In genomic region chr4:73653695-73654106, GRCh38 we compare ENCODE assay signal across 7 cellular contexts. TPM values are rescaled to one million over a fixed set of nuclear protein-coding genes. Genes with fewer than 3 reads are reported as not detected.
DNase-seq lines count a peak whose midpoint lies in the region; ATAC-seq, FAIRE-seq and TF ChIP-seq lines count a peak whose summit lies in the region.

No MANE protein-coding gene starts in this region.

- no peak overlapping the region for H3K9ac ChIP-seq in GM12878 (ENCODE audit: control insufficient read depth, insufficient read depth, low read length)
- H3K9ac ChIP-seq in kidney (ENCODE audit: low read length in 2 of 2), result no peak overlapping the region

- POLR2A ChIA-PET in GM12878 (lab: Charles Lee), result interaction anchor here (1.2 kb wide), 1 partner anchor 78 kb away, joined by 3 read pairs; no protein-coding TSS in a partner anchor

- H3K79me2 ChIP-seq in GM12878 (ENCODE audit: control insufficient read depth, insufficient read depth, low read length), result no peaks in the 10 kb centered on the region

- in situ Hi-C loops in GM12878 (cut with MboI) (loop anchor here (5.0 to 10.0 kb wide), 3 partner anchors 36 to 339 kb away; no protein-coding TSS in a partner anchor), transverse colon (cut with MboI; ENCODE audit: low pct_ligation_motif_present in 1 of 4, low pct_unique_long_range_greater_than_20kb in 1 of 4, low sequenced_read_pairs in 3 of 4) (loop anchor here in 3 of 4 donors (10.0 to 25.0 kb wide), 3 partner anchors 79 to 341 kb away; no protein-coding TSS in a partner anchor)

- H3K4me3 ChIP-seq in GM12878 (no peak overlapping the region), kidney (ENCODE audit: low read length in 2 of 2) (no peak overlapping the region), transverse colon (no peak overlapping the region)

- peak; percentile 90 for TF ChIP-seq RAD21 in GM12878 (IDR thresholded peaks at IDR 0.05; ENCODE audit: insufficient read depth, low read depth, low read length)

- TF ChIP-seq CTCF in GM12878 (IDR thresholded peaks at IDR 0.05 in 2 of 3, conservative IDR thresholded peaks at IDR 0.05 in 1 of 3; ENCODE audit: control insufficient read depth in 2 of 3, extremely low read depth in 1 of 3, insufficient read depth in 1 of 3, low read depth in 3 of 3, low read length in 3 of 3) (peak; percentile 45 to 62 (median 45); a peak in 4 of 6 replicates), kidney (IDR thresholded peaks at IDR 0.05; ENCODE audit: borderline replicate concordance, extremely low read depth, insufficient read depth) (peak; percentile 60), transverse colon (IDR thresholded peaks at IDR 0.05) (peak; percentile 53 to 80 (median 63))

- DNase-seq in EL (peak; percentile 58), NCI-H510A treated with DMSO at 0.1 percent for 48 hours (lab: John Stamatoyannopoulos, UW) (peak; percentile 94), GM12878 (ENCODE audit: low read depth, low spot score) (peak; percentile 43), kidney (no peak), transverse colon (peak; percentile 33)

- H3K4me2 ChIP-seq in GM12878 (ENCODE audit: control insufficient read depth, insufficient read depth), result no peak overlapping the region

- H4K20me1 ChIP-seq in GM12878 (ENCODE audit: control insufficient read depth, insufficient read depth), result no peaks in the 10 kb centered on the region

- H3K27me3 ChIP-seq in GM12878 (replicated peaks in 1 of 2; ENCODE audit: control insufficient read depth in 2 of 2, insufficient read depth in 2 of 2, low read length in 1 of 2), result no peaks in the 10 kb centered on the region
- H3K27me3 ChIP-seq in transverse colon, result no peaks in the 10 kb centered on the region

- SMC1A ChIA-PET in GM12878 (lab: Charles Lee; ENCODE audit: uncharacterized antibody, unreplicated experiment), result interaction anchor here (0.6 to 8.3 kb wide), 28 partner anchors 8 to 564 kb away, joined by 3 to 302 read pairs (median 5); no protein-coding TSS in a partner anchor

- ATAC-seq in GM19397 (IDR thresholded peaks at IDR 0.05; ENCODE audit: unreplicated experiment) (peak; percentile 54), HG03460 (IDR thresholded peaks at IDR 0.05; ENCODE audit: unreplicated experiment) (peak; percentile 67), GM12878 (peak; percentile 91)

- TF ChIP-seq POLR2A in GM12878 (IDR thresholded peaks at IDR 0.05; ENCODE audit: low read depth, low read length) (no peak), transverse colon (IDR thresholded peaks at IDR 0.05) (no peak)

- peak in 1 of 2 experiments; percentile 58; a peak in 1 of 4 replicates for TF ChIP-seq EP300 in GM12878 (IDR thresholded peaks at IDR 0.05; ENCODE audit: borderline replicate concordance in 1 of 2, control insufficient read depth in 1 of 2, low read depth in 2 of 2, low read length in 2 of 2)
- no peak for TF ChIP-seq EP300 in transverse colon (IDR thresholded peaks at IDR 0.05; ENCODE audit: low read depth)

- H3K27ac ChIP-seq in GM12878 (ENCODE audit: control insufficient read depth, insufficient read depth) (no peak overlapping the region), kidney (ENCODE audit: low read depth in 2 of 2, low read length in 2 of 2) (no peak overlapping the region), transverse colon (no peak overlapping the region)

- RAD21 ChIA-PET in GM12878 (lab: Charles Lee; ENCODE audit: unreplicated experiment), result interaction anchor here (0.6 to 17.2 kb wide), 22 partner anchors 8 to 507 kb away, joined by 3 to 311 read pairs (median 4); partner anchors contain the start of gene ANKRD17

- no TSS peak for BruUV-seq in GM12878 (replicated peaks; lab: Mats Ljungman, UMichigan)

- CTCF ChIA-PET in GM12878 (lab: Yijun Ruan, JAX), result interaction anchor here (0.6 to 6.0 kb wide), 28 partner anchors 11 to 480 kb away, joined by 3 to 361 read pairs (median 6); partner anchors contain the start of gene RASSF6

- intact Hi-C loops in GM12878 (cut with micrococcal nuclease; ENCODE audit: unreplicated experiment), result loop anchor here (1.0 to 5.0 kb wide), 4 partner anchors 60 to 312 kb away; no protein-coding TSS in a partner anchor
- intact Hi-C loops in kidney (cut with DNase I), result loop anchor here (10.0 kb wide), 1 partner anchor 471 kb away; no protein-coding TSS in a partner anchor
- intact Hi-C loops in transverse colon (cut with DNase I; ENCODE audit: low total_unique reads), result loop anchor here (5.0 kb wide), 1 partner anchor 81 kb away; no protein-coding TSS in a partner anchor

- H3K4me1 ChIP-seq in GM12878 (ENCODE audit: control insufficient read depth, insufficient read depth, low read length) (no peaks in the 10 kb centered on the region), kidney (ENCODE audit: control insufficient read depth in 1 of 2, insufficient read depth in 1 of 2, low read depth in 1 of 2, low read length in 2 of 2) (no peaks in the 10 kb centered on the region), transverse colon (peaks cover 0 to 4% (median 0%) of the 10 kb centered on the region in 4 donors)

- WGBS in GM12878 (ENCODE audit: insufficient coverage, insufficient replicate concordance, low lambda C conversion rate, missing lambda C conversion rate), result 0% methylated on average over 7 of the region's 7 CpGs
- WGBS in transverse colon (ENCODE audit: low coverage in 1 of 2), 2 donors, result 1 to 2% methylated on average over 7 of the region's 7 CpGs

- no peak overlapping the region for H2AFZ ChIP-seq in GM12878 (ENCODE audit: control insufficient read depth, low read depth, low read length)

- no peaks in the 10 kb centered on the region for H3K36me3 ChIP-seq in GM12878 (ENCODE audit: control insufficient read depth in 2 of 2, insufficient read depth in 2 of 2, low read length in 1 of 2)
- H3K36me3 ChIP-seq in kidney (ENCODE audit: control insufficient read depth in 1 of 2, insufficient read depth in 2 of 2, low read length in 2 of 2), result no peaks in the 10 kb centered on the region
- H3K36me3 ChIP-seq in transverse colon, result no peaks in the 10 kb centered on the region

- H3K9me3 ChIP-seq in GM12878 (replicated peaks; ENCODE audit: control insufficient read depth, insufficient read depth, low read length) (no peaks in the 10 kb centered on the region; the same call in 2 of the 3 replicates), kidney (ENCODE audit: control insufficient read depth in 1 of 2, low read length in 2 of 2) (no peaks in the 10 kb centered on the region), transverse colon (no peaks in the 10 kb centered on the region)

- FAIRE-seq in GM12878 (lab: Jason Lieb, UNC) (no peak), kidney (lab: Jason Lieb, UNC) (peak; percentile 93)

TF ChIP-seq in GM12878, 131 proteins besides CTCF, POLR2A, EP300 and RAD21 (continues in another document):
- TF ChIP-seq ATF7 (IDR thresholded peaks at IDR 0.05; ENCODE audit: low read depth) (0 out of 2 replicates have a peak, but pooled peaks have one; percentile 36), YY1 (IDR thresholded peaks at IDR 0.05; ENCODE audit: low read depth, low read length) (peak; percentile 54; the same call in 1 of the 2 replicates), MEF2A (IDR thresholded peaks at IDR 0.05; ENCODE audit: insufficient read depth, low read depth, low read length) (0 out of 2 replicates have a peak, but pooled peaks have one; percentile 24), RCOR1 (conservative IDR thresholded peaks at IDR 0.05; ENCODE audit: low read depth, low read length) (0 out of 2 replicates have a peak, but pooled peaks have one; percentile 58), SMC3 (IDR thresholded peaks at IDR 0.05; ENCODE audit: borderline replicate concordance, low read length) (peak; percentile 95), CEBPZ (IDR thresholded peaks at IDR 0.05; ENCODE audit: low read depth, low read length) (no peak), CBX5 (IDR thresholded peaks at IDR 0.05; ENCODE audit: low read depth) (no peak)

RNA-seq across cellular contexts. Expression of gene RASSF6, which starts 33.5 kb away (rescaled TPM):
- 7.9 and 10.8 TPM in 2 replicates for total RNA-seq in GM12878 (2013; cell fraction: nucleolus; rRNA removed)
- 0.28 and 0.33 TPM in 2 replicates for total RNA-seq in GM12878 (2014; rRNA removed)
- 0.55 and 0.76 TPM in 2 replicates for total RNA-seq in GM12878 (2014; rRNA removed; fragmentation: Illumina TruSeq; extraction: Trizol)
- total RNA-seq in GM12878 (2021), result 0.43 and 0.62 TPM in 2 replicates
- 0.50 TPM for polyA plus RNA-seq in GM12878 (2011; ENCODE audit: low read depth)
- polyA plus RNA-seq in GM12878 (2011; rRNA removed), result 2.9 and 4.9 TPM in 2 replicates
- 0.93 and 1.3 TPM in 2 replicates for polyA plus RNA-seq in GM12878 (2011; cell fraction: cytosol; rRNA removed)
- 2.8 and 3.9 TPM in 2 replicates for polyA plus RNA-seq in GM12878 (2011; cell fraction: nucleus; rRNA removed)
- 0.58 and 0.88 TPM in 2 replicates for polyA plus RNA-seq in GM12878 (2012)
- polyA plus RNA-seq in GM12878 (2014; fragmentation: Illumina TruSeq; extraction: Trizol), result 0.57 and 0.74 TPM in 2 replicates
- under 1 TPM; 0.35 to 0.40 TPM for polyA plus RNA-seq in GM12878 (2014; fragmentation: Nextera tagmentation; extraction: Ambion mirVana)
- 0.56 and 0.69 TPM in 2 replicates for polyA plus RNA-seq in GM12878 (2014; rRNA removed)
- under 1 TPM; 0.33 to 0.52 TPM for polyA plus RNA-seq in GM12878 (2016; fragmentation: Nextera tagmentation; extraction: Ambion mirVana)
- 2.1 TPM in 2 replicates for polyA minus RNA-seq in GM12878 (2011; rRNA and poly(A)+ RNA removed)
- 1.2 TPM in 2 replicates for polyA minus RNA-seq in GM12878 (2011; cell fraction: cytosol; rRNA and poly(A)+ RNA removed)
- polyA minus RNA-seq in GM12878 (2011; cell fraction: nucleus; rRNA and poly(A)+ RNA removed), result 3.5 and 8.0 TPM in 2 replicates
- 8.8 TPM for total RNA-seq in kidney
- polyA plus RNA-seq in kidney (ENCODE audit: insufficient read depth, low read depth, low replicate concordance), result 4.7 TPM
- 10 to 100 TPM; 30.7 to 49.4 (median 41.1) TPM for total RNA-seq in transverse colon
